In genomic region chr2:36597532-36598377, GRCh38 we compare ENCODE assay signal across 1 cellular context.
TF ChIP-seq lines count a peak whose summit lies in the region.

Gene FEZ2, minus strand, starts transcription at chr2:36598168. Its CDS starts 26 bp downstream, at chr2:36598142.

TF ChIP-seq in K562, 482 proteins besides CTCF, POLR2A, EP300 and RAD21 (continued from another document):
- no peak for TF ChIP-seq ZBTB40 (IDR thresholded peaks at IDR 0.05)
- no peak for TF ChIP-seq ZBTB40 (CRISPR knock-in tag; IDR thresholded peaks at IDR 0.05)
- no peak for TF ChIP-seq ETS2 (tag; IDR thresholded peaks at IDR 0.05; ENCODE audit: borderline replicate concordance, poor library complexity, severe bottlenecking)
- no peak for TF ChIP-seq PML (IDR thresholded peaks at IDR 0.05; ENCODE audit: low read length)
- TF ChIP-seq DIDO1 (tag; IDR thresholded peaks at IDR 0.05; ENCODE audit: low read depth), result no peak
- no peak for TF ChIP-seq PTBP1 (IDR thresholded peaks at IDR 0.05; ENCODE audit: low read depth, low read length)
- 0 out of 2 replicates have a peak, but pooled peaks have one; percentile 19 for TF ChIP-seq TGIF2 (CRISPR knock-in tag; IDR thresholded peaks at IDR 0.05)
- TF ChIP-seq PHF8 (IDR thresholded peaks at IDR 0.05; ENCODE audit: borderline replicate concordance, low read length), result peak; percentile 82; the same call in 1 of the 2 replicates
- no peak for TF ChIP-seq ZNF444 (CRISPR knock-in tag; IDR thresholded peaks at IDR 0.05)
- peak; percentile 86 for TF ChIP-seq POLR2G (IDR thresholded peaks at IDR 0.05; ENCODE audit: low read depth, low read length)
- no peak for TF ChIP-seq ARID1B (IDR thresholded peaks at IDR 0.05)
- peak; percentile 58 for TF ChIP-seq GABPA (tag; conservative IDR thresholded peaks at IDR 0.05; ENCODE audit: low read depth)
- no peak for TF ChIP-seq ZFP30 (CRISPR knock-in tag; IDR thresholded peaks at IDR 0.05; ENCODE audit: borderline replicate concordance)
- no peak for TF ChIP-seq RBM15 (IDR thresholded peaks at IDR 0.05; ENCODE audit: insufficient read depth, low read length)
- no peak for TF ChIP-seq ZNF175 (CRISPR knock-in tag; IDR thresholded peaks at IDR 0.05; ENCODE audit: low read depth)
- no peak for TF ChIP-seq TAL1 (IDR thresholded peaks at IDR 0.05)
- no peak for TF ChIP-seq ZNF76 (CRISPR knock-in tag; IDR thresholded peaks at IDR 0.05; ENCODE audit: borderline replicate concordance)
- peak in 1 of 2 experiments; percentile 75 for TF ChIP-seq E2F6 (IDR thresholded peaks at IDR 0.05; ENCODE audit: borderline replicate concordance in 1 of 2, extremely low read depth in 1 of 2, insufficient read depth in 1 of 2, insufficient read length in 1 of 2, low read depth in 1 of 2, low read length in 1 of 2, poor library complexity in 1 of 2, severe bottlenecking in 1 of 2)
- TF ChIP-seq PHB (CRISPR knock-in tag; IDR thresholded peaks at IDR 0.05), result no peak
- TF ChIP-seq TFAM (CRISPR knock-in tag; conservative IDR thresholded peaks at IDR 0.05), result no peak
- TF ChIP-seq SNIP1 (IDR thresholded peaks at IDR 0.05; ENCODE audit: low read depth), result no peak
- TF ChIP-seq TARDBP (IDR thresholded peaks at IDR 0.05), result no peak
- TF ChIP-seq PRPF4 (IDR thresholded peaks at IDR 0.05; ENCODE audit: insufficient read depth, low read depth, low read length, poor library complexity, severe bottlenecking), result no peak
- no peak for TF ChIP-seq BRD4 (IDR thresholded peaks at IDR 0.05)
- peak; percentile 56 to 65; a peak in 2 of 4 replicates for TF ChIP-seq UBTF (IDR thresholded peaks at IDR 0.05; ENCODE audit: borderline replicate concordance in 1 of 2, low read depth in 2 of 2, low read length in 2 of 2)
- TF ChIP-seq HDAC1 (IDR thresholded peaks at IDR 0.05), result peak in 1 of 2 experiments; percentile 82; a peak in 2 of 4 replicates
- TF ChIP-seq FUS (optimal IDR thresholded peaks at IDR 0.05; ENCODE audit: low read depth, low read length), result no peak
- TF ChIP-seq ZMIZ1 (IDR thresholded peaks at IDR 0.05; ENCODE audit: low read depth in 2 of 2, low read length in 2 of 2), result no peak
- TF ChIP-seq ZNF232 (CRISPR knock-in tag; IDR thresholded peaks at IDR 0.05), result no peak
- TF ChIP-seq SMAD2 (IDR thresholded peaks at IDR 0.05; ENCODE audit: low read depth, low read length), result no peak
- TF ChIP-seq ZC3H11A (IDR thresholded peaks at IDR 0.05; ENCODE audit: low read depth, low read length), result no peak
- no peak for TF ChIP-seq ZC3H4 (CRISPR knock-in tag; IDR thresholded peaks at IDR 0.05; ENCODE audit: borderline replicate concordance)
- TF ChIP-seq NONO (IDR thresholded peaks at IDR 0.05; ENCODE audit: low read depth in 2 of 2, low read length in 1 of 2), result 0 out of 4 replicates have a peak, but pooled peaks of 1 of the 2 experiments have one; percentile 35
- no peak for TF ChIP-seq IRF9 (tag; IDR thresholded peaks at IDR 0.05)
- no peak for TF ChIP-seq HNRNPLL (IDR thresholded peaks at IDR 0.05; ENCODE audit: low read depth, low read length, poor library complexity, severe bottlenecking)
- no peak for TF ChIP-seq NR4A1 (CRISPR knock-in tag; IDR thresholded peaks at IDR 0.05)
- no peak for TF ChIP-seq NR4A1 (tag; IDR thresholded peaks at IDR 0.05)
- TF ChIP-seq ZNF695 (CRISPR knock-in tag; IDR thresholded peaks at IDR 0.05), result no peak
- TF ChIP-seq ID3 (CRISPR knock-in tag; IDR thresholded peaks at IDR 0.05), result no peak
- TF ChIP-seq ID3 (tag; IDR thresholded peaks at IDR 0.05), result no peak
- no peak for TF ChIP-seq ZNF384 (IDR thresholded peaks at IDR 0.05; ENCODE audit: low read depth, low read length)
- no peak for TF ChIP-seq NFIC (IDR thresholded peaks at IDR 0.05)
